1 cellular context compared by ENCODE assay signal in genomic region chr1:1306070-1306660, GRCh38.
TF ChIP-seq lines count a peak whose summit lies in the region.

No MANE protein-coding gene starts in this region.

TF ChIP-seq in HEK293T, 16 proteins besides CTCF, POLR2A, EP300 and RAD21:
- no peak for TF ChIP-seq PKNOX1 (IDR thresholded peaks at IDR 0.05)
- TF ChIP-seq NFRKB (IDR thresholded peaks at IDR 0.05): no peak
- TF ChIP-seq SUZ12 (IDR thresholded peaks at IDR 0.05): no peak
- no peak for TF ChIP-seq HDGF (IDR thresholded peaks at IDR 0.05; ENCODE audit: borderline replicate concordance)
- TF ChIP-seq LEF1 (IDR thresholded peaks at IDR 0.05; ENCODE audit: borderline replicate concordance): no peak
- TF ChIP-seq FOXK2 (IDR thresholded peaks at IDR 0.05): no peak
- TF ChIP-seq FOXM1 (IDR thresholded peaks at IDR 0.05; ENCODE audit: borderline replicate concordance): no peak
- TF ChIP-seq ELF4 (IDR thresholded peaks at IDR 0.05): no peak
- no peak for TF ChIP-seq L3MBTL2 (conservative IDR thresholded peaks at IDR 0.05)
- TF ChIP-seq ARNT (IDR thresholded peaks at IDR 0.05): no peak
- no peak for TF ChIP-seq ZNF384 (IDR thresholded peaks at IDR 0.05)
- no peak for TF ChIP-seq CTBP1 (IDR thresholded peaks at IDR 0.05; ENCODE audit: borderline replicate concordance)
- no peak for TF ChIP-seq SP1 (IDR thresholded peaks at IDR 0.05)
- TF ChIP-seq FOXA1 (IDR thresholded peaks at IDR 0.05): no peak
- TF ChIP-seq BHLHE40 (IDR thresholded peaks at IDR 0.05; ENCODE audit: borderline replicate concordance): no peak
